2 cellular contexts compared by ENCODE assay signal in genomic region chr17:51422634-51423033, GRCh38.
TF ChIP-seq lines count a peak whose summit lies in the region.

No MANE protein-coding gene starts in this region.

TF ChIP-seq in A549, 52 proteins besides CTCF, POLR2A, EP300 and RAD21 (continued from another document):
- TF ChIP-seq MAX (IDR thresholded peaks at IDR 0.05), result 0 out of 2 replicates have a peak, but pooled peaks have one; percentile 15
- TF ChIP-seq HES2 (IDR thresholded peaks at IDR 0.05), result no peak
- TF ChIP-seq GATA3 (IDR thresholded peaks at IDR 0.05; ENCODE audit: borderline replicate concordance), result peak; percentile 43; the same call in 1 of the 2 replicates
- no peak for TF ChIP-seq USF2 (IDR thresholded peaks at IDR 0.05)

TF ChIP-seq in H1, 55 proteins besides CTCF, POLR2A, EP300 and RAD21 (continued from another document):
- TF ChIP-seq SP2 (IDR thresholded peaks at IDR 0.05; ENCODE audit: low read length) (no peak), BACH1 (IDR thresholded peaks at IDR 0.05; ENCODE audit: low read length) (no peak), EZH2 (IDR thresholded peaks at IDR 0.05; ENCODE audit: low read depth, low read length, severe bottlenecking) (no peak), TAF1 (IDR thresholded peaks at IDR 0.05; ENCODE audit: low read depth, low read length) (no peak), HDAC6 (IDR thresholded peaks at IDR 0.05; ENCODE audit: low read depth, low read length) (no peak), SP1 (IDR thresholded peaks at IDR 0.05; ENCODE audit: low read depth, low read length) (no peak), PHF8 (conservative IDR thresholded peaks at IDR 0.05; ENCODE audit: low read depth, low read length) (no peak), CHD2 (IDR thresholded peaks at IDR 0.05; ENCODE audit: low read length) (no peak), RXRA (IDR thresholded peaks at IDR 0.05; ENCODE audit: insufficient read depth, low read depth, low read length) (no peak), EGR1 (IDR thresholded peaks at IDR 0.05; ENCODE audit: borderline replicate concordance, low read depth, low read length) (no peak), ATF2 (IDR thresholded peaks at IDR 0.05; ENCODE audit: low read length) (no peak)
